ENCODE assay signal across 16 cellular contexts in genomic region chr1:245096330-245097066, GRCh38.
"Had no signal": no experiment of that assay in that cellular context is flagged by ENCODE, and none has a peak within 500 bp of the region (broad histone marks: within the 10 kb centered on the region; RNA-seq: fewer than 3 reads in every experiment).

No MANE protein-coding gene starts in this region.

- H3K4me3 Mint-ChIP-seq: activated T-cell treated with anti-CD3 and anti-CD28 coated beads, Interleukin-2, amount 50 U/mL, for 4 hours; naive thymus-derived CD4-positive, alpha-beta T cell had no signal

- ATAC-seq: activated naive CD4-positive, alpha-beta T cell treated with anti-CD3 and anti-CD28 coated beads, Interleukin-2, amount 50 U/mL, for 72 hours; activated T-cell treated with anti-CD3 and anti-CD28 coated beads, Interleukin-2, amount 50 U/mL, for 4 hours; gastrocnemius medialis; lower lobe of right lung; naive thymus-derived CD4-positive, alpha-beta T cell; sciatic nerve had no signal

- H3K36me3 Mint-ChIP-seq: activated naive CD4-positive, alpha-beta T cell treated with anti-CD3 and anti-CD28 coated beads, Interleukin-2, amount 50 U/mL, for 72 hours; naive thymus-derived CD4-positive, alpha-beta T cell had no signal

- H3K4me3 ChIP-seq: breast epithelium, gastrocnemius medialis, lower lobe of right lung, prostate gland, testis had no signal

- H3K27me3 ChIP-seq: breast epithelium, gastrocnemius medialis, testis had no signal

- H3K27me3 Mint-ChIP-seq: naive thymus-derived CD4-positive, alpha-beta T cell had no signal

- H3K4me1 ChIP-seq: breast epithelium, gastrocnemius medialis, lower lobe of right lung, prostate gland, testis had no signal

- H3K27ac Mint-ChIP-seq: activated naive CD4-positive, alpha-beta T cell treated with anti-CD3 and anti-CD28 coated beads, Interleukin-2, amount 50 U/mL, for 72 hours; naive thymus-derived CD4-positive, alpha-beta T cell had no signal

- DNase-seq: activated CD4-positive, alpha-beta T cell treated with anti-CD3 and anti-CD28 coated beads, Interleukin-2, amount 50 U/mL, for 4 hours; activated CD4-positive, CD25-positive, alpha-beta regulatory T cell treated with anti-CD3 and anti-CD28 coated beads, Interleukin-2, amount 50 U/mL, for 72 hours; activated effector memory CD4-positive, alpha-beta T cell treated with anti-CD3 and anti-CD28 coated beads, Interleukin-2, amount 50 U/mL, for 16 hours; activated T-cell treated with anti-CD3 and anti-CD28 coated beads, Interleukin-2, amount 50 U/mL, for 4 hours; amniotic stem cell; effector CD4-positive, alpha-beta T cell; gastrocnemius medialis; lower lobe of right lung; naive thymus-derived CD4-positive, alpha-beta T cell; stimulated activated CD4-positive, alpha-beta T cell treated with anti-CD3 and anti-CD28 coated beads, Interleukin-12 subunit alpha, Interleukin-12 subunit beta, amount 100 ng/mL, for 4 hours; stimulated activated naive CD4-positive, alpha-beta T cell; testis had no signal

- H3K4me1 Mint-ChIP-seq: naive thymus-derived CD4-positive, alpha-beta T cell had no signal

- H3K36me3 ChIP-seq: breast epithelium, gastrocnemius medialis, lower lobe of right lung, prostate gland had no signal

- H3K27ac ChIP-seq: breast epithelium, gastrocnemius medialis, lower lobe of right lung, prostate gland, testis had no signal

- H3K9me3 Mint-ChIP-seq: activated naive CD4-positive, alpha-beta T cell treated with anti-CD3 and anti-CD28 coated beads, Interleukin-2, amount 50 U/mL, for 72 hours; activated T-cell treated with anti-CD3 and anti-CD28 coated beads, Interleukin-2, amount 50 U/mL, for 4 hours had no signal

- H3K9me3 ChIP-seq: breast epithelium, gastrocnemius medialis, lower lobe of right lung, prostate gland, testis had no signal
